ENCODE assay signal across 8 cellular contexts in genomic region chr5:142433526-142434321, GRCh38.
DNase-seq lines count a peak whose midpoint lies in the region; TF ChIP-seq lines count a peak whose summit lies in the region.

No MANE protein-coding gene starts in this region.

- no peaks in the 10 kb centered on the region for H3K27me3 Mint-ChIP-seq in mesothelial cell of epicardium (ENCODE audit: low read depth)

- H3K27me3 ChIP-seq in BJ (ENCODE audit: control insufficient read depth, insufficient read depth, low read length): no peaks in the 10 kb centered on the region
- H3K27me3 ChIP-seq in brain microvascular endothelial cell (replicated peaks): no peaks in the 10 kb centered on the region
- no peaks in the 10 kb centered on the region for H3K27me3 ChIP-seq in PC-9 (ENCODE audit: insufficient read depth, low read depth)

- H4K20me1 ChIP-seq in PC-9 (ENCODE audit: insufficient read depth): no peaks in the 10 kb centered on the region

- no TSS peak for BruUV-seq in PC-9 (replicated peaks; lab: Mats Ljungman, UMichigan)

- H3K4me1 Mint-ChIP-seq in mesothelial cell of epicardium: peaks cover 21% of the 10 kb centered on the region

- DNase-seq in BJ (ENCODE audit: low read depth): peak; percentile 18
- DNase-seq in HT1080 (ENCODE audit: low read depth): peak; percentile 10
- DNase-seq in brain microvascular endothelial cell: peak; percentile 34
- no peak for DNase-seq in mesothelial cell of epicardium (ENCODE audit: low spot score in 2 of 2, unreplicated experiment in 2 of 2)
- DNase-seq in NCI-H345 treated with DMSO at 0.1 percent for 48 hours (lab: John Stamatoyannopoulos, UW; ENCODE audit: unreplicated experiment): no peak
- no peak for DNase-seq in NCI-H748 treated with DMSO at 0.1 percent for 48 hours (lab: John Stamatoyannopoulos, UW)
- DNase-seq in SHP77 treated with DMSO at 0.1 percent for 48 hours (lab: John Stamatoyannopoulos, UW): no peak
- no peak for DNase-seq in PC-9

- peaks cover 2% of the 10 kb centered on the region for H3K36me3 Mint-ChIP-seq in mesothelial cell of epicardium

- no peaks in the 10 kb centered on the region for H3K4me1 ChIP-seq in PC-9 (replicated peaks; ENCODE audit: insufficient read depth)

- H2AFZ ChIP-seq in PC-9: no peak overlapping the region

- CTCF ChIA-PET in BJ (lab: Yijun Ruan, JAX): interaction anchor here (1.3 kb wide), 1 partner anchor 12 kb away, joined by 5 read pairs; no protein-coding TSS in a partner anchor
- CTCF ChIA-PET in PC-9 (lab: Charles Lee): no interaction called here

- TF ChIP-seq CTCF in BJ (IDR thresholded peaks at IDR 0.05; ENCODE audit: insufficient read depth, low read depth, low read length): no peak
- no peak for TF ChIP-seq CTCF in brain microvascular endothelial cell (IDR thresholded peaks at IDR 0.05; ENCODE audit: low read depth, low read length, missing control alignments)
- TF ChIP-seq CTCF in mesothelial cell of epicardium (IDR thresholded peaks at IDR 0.05; ENCODE audit: unreplicated experiment): no peak
- no peak for TF ChIP-seq CTCF in PC-9 (conservative IDR thresholded peaks at IDR 0.05)

- H3K27ac ChIP-seq in brain microvascular endothelial cell (peak overlapping the region; percentile 67), PC-9 (no peak overlapping the region)

- peak overlapping the region; percentile 7 for H3K27ac Mint-ChIP-seq in mesothelial cell of epicardium

- no peak overlapping the region for H3K4me3 Mint-ChIP-seq in mesothelial cell of epicardium

- no peaks in the 10 kb centered on the region for H3K9me3 ChIP-seq in PC-9 (ENCODE audit: insufficient read depth, low read depth)

- no peaks in the 10 kb centered on the region for H3K9me2 ChIP-seq in PC-9 (ENCODE audit: insufficient read depth)

- no peaks in the 10 kb centered on the region for H3K9me3 Mint-ChIP-seq in mesothelial cell of epicardium

- H3K79me2 ChIP-seq in PC-9 (ENCODE audit: low read depth): no peaks in the 10 kb centered on the region

- H3K4me3 ChIP-seq in BJ (ENCODE audit: low read depth, low read length) (no peak overlapping the region), brain microvascular endothelial cell (ENCODE audit: low read depth, low read length) (no peak overlapping the region), PC-9 (no peak overlapping the region)

- no peak overlapping the region for H3K4me2 ChIP-seq in PC-9

- in situ Hi-C loops in brain microvascular endothelial cell (cut with HindIII; ENCODE audit: low pct_ligation_motif_present, low sequenced_read_pairs): no loop called here

- POLR2A ChIA-PET in BJ (lab: Charles Lee) (no interaction called here), PC-9 (lab: Charles Lee; ENCODE audit: unreplicated experiment) (no interaction called here)

- no peaks in the 10 kb centered on the region for H3F3A ChIP-seq in PC-9 (ENCODE audit: insufficient read depth, low read depth)

- no peaks in the 10 kb centered on the region for H3K36me3 ChIP-seq in BJ (ENCODE audit: control insufficient read depth, insufficient read depth, low read length)
- H3K36me3 ChIP-seq in brain microvascular endothelial cell (replicated peaks): no peaks in the 10 kb centered on the region
- no peaks in the 10 kb centered on the region for H3K36me3 ChIP-seq in PC-9 (ENCODE audit: low read depth)

- intact Hi-C loops in PC-9 (cut with micrococcal nuclease; ENCODE audit: unreplicated experiment): loop anchor here (1.0 kb wide), 1 partner anchor 13 kb away; no protein-coding TSS in a partner anchor

Comparison
In these comparisons a context has a peak if more than half of its experiments do, and no peak if none do; other contexts are left out.
1. DNase-seq: peak in BJ (single experiment), HT1080 (single experiment) and brain microvascular endothelial cell (single experiment); none in mesothelial cell of epicardium (0 of 2), NCI-H345 treated with DMSO at 0.1 percent for 48 hours (single experiment), NCI-H748 treated with DMSO at 0.1 percent for 48 hours (single experiment), SHP77 treated with DMSO at 0.1 percent for 48 hours (single experiment) and PC-9 (0 of 2).